ENCODE assay signal across 23 cellular contexts in the genomic region with DNA sequence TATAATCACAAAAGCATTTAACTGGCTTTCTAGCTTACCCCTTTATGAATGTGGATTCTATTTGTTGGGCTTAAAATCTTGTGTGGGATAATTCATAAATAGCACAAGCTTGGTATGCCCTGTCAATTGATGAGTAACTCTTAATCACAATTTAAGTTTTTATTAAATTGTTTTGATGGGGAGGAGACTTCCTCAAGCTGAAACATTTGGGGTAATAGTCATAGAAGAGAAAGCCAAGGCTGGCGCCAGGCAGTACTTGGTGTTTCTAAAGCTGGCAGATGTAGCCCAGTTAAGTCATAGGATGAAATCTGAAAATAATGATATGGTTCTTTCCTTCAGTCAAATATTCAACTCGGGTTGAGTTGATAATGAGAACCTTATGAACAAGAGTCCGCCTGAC.
DNase-seq lines count a peak whose midpoint lies in the region; ATAC-seq and TF ChIP-seq lines count a peak whose summit lies in the region.
"Had no signal": no experiment of that assay in that cellular context is flagged by ENCODE, and none has a peak within 500 bp of the region (broad histone marks: within the 10 kb centered on the region; RNA-seq: fewer than 3 reads in every experiment).

No MANE protein-coding gene starts in this region.

- DNase-seq in EL (peak; percentile 91), RPMI7951 (ENCODE audit: low read depth) (peak; percentile 70), epidermal melanocyte (ENCODE audit: insufficient read length, low spot score) (peak; percentile 37), skeletal muscle cell (ENCODE audit: low read depth) (peak; percentile 69), upper lobe of right lung (no peak)
- DNase-seq: activated CD4-positive, alpha-beta T cell treated with anti-CD3 and anti-CD28 coated beads, Interleukin-2, amount 50 U/mL, for 4 hours; activated T-cell treated with anti-CD3 and anti-CD28 coated beads, Interleukin-2, amount 50 U/mL, for 48 hours; CD8-positive, alpha-beta T cell; DND-41; immature natural killer cell; lower lobe of right lung; naive thymus-derived CD8-positive, alpha-beta T cell; NCI-H2029; NCI-H524 treated with DMSO at 0.1 percent for 48 hours; OCI-M1; posterior cingulate gyrus; spleen had no signal

- no peaks in the 10 kb centered on the region for H3K27me3 ChIP-seq in upper lobe of right lung
- H3K27me3 ChIP-seq: spleen had no signal

- no peaks in the 10 kb centered on the region for H3K36me3 ChIP-seq in upper lobe of right lung
- H3K36me3 ChIP-seq: lower lobe of right lung, spleen had no signal

- intact Hi-C loops in upper lobe of right lung (cut with DNase I) = no loop called here

- no peak overlapping the region for H3K27ac ChIP-seq in upper lobe of right lung
- H3K27ac ChIP-seq: lower lobe of right lung, SK-N-MC, spleen had no signal

- no peaks in the 10 kb centered on the region for H3K4me1 ChIP-seq in upper lobe of right lung
- H3K4me1 ChIP-seq: lower lobe of right lung, spleen had no signal

- H3K4me3 ChIP-seq in skeletal muscle cell (ENCODE audit: low read depth, low read length) (no peak overlapping the region), upper lobe of right lung (no peak overlapping the region)
- H3K4me3 ChIP-seq: GM23338, lower lobe of right lung, SK-N-MC, spleen had no signal

- peaks cover 4% of the 10 kb centered on the region for H3K9me3 ChIP-seq in upper lobe of right lung
- H3K9me3 ChIP-seq: lower lobe of right lung had no signal

- no peak for TF ChIP-seq CTCF in upper lobe of right lung (IDR thresholded peaks at IDR 0.05)

- no peak for ATAC-seq in HG03520 (IDR thresholded peaks at IDR 0.05; ENCODE audit: unreplicated experiment)
- ATAC-seq in HG02970 (IDR thresholded peaks at IDR 0.05; ENCODE audit: low FRiP score, unreplicated experiment) = no peak
- no peak for ATAC-seq in GM19455 (IDR thresholded peaks at IDR 0.05; ENCODE audit: unreplicated experiment)
- ATAC-seq in upper lobe of right lung = no peak
- ATAC-seq: CD8-positive, alpha-beta T cell; GM23338; lower lobe of right lung; naive thymus-derived CD8-positive, alpha-beta T cell; stimulated activated memory B cell treated with anti-CD40 and anti-IgM and Interleukin-4, amounts not matched to agents 10 μg/mL and 1 μg/mL and 100 μg/mL, for 72 hours had no signal
